17 cellular contexts compared by ENCODE assay signal in the genomic region with DNA sequence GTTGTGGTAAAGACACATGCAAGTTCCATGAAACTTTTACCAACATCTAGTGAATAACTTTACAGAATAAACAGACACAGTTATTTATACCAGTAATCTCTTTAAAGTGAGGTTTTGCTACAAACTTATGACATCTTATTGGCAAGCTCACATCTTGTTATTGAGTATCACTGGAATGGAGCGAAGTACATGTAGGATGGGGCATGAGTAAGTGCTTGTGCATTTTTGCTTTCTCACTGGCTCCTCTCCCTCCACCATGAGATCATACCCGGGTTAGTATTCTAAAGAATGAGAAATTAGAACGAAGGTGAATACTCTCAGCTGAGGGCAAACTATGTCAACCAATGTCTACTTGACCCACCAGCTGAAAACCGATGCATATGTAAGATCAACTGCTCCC.
"Had no signal": no experiment of that assay in that cellular context is flagged by ENCODE, and none has a peak within 500 bp of the region (broad histone marks: within the 10 kb centered on the region; RNA-seq: fewer than 3 reads in every experiment).

No MANE protein-coding gene starts in this region.

- DNase-seq: activated CD4-positive, alpha-beta memory T cell treated with anti-CD3 and anti-CD28 coated beads for 36 hours; activated CD4-positive, CD25-positive, alpha-beta regulatory T cell treated with anti-CD3 and anti-CD28 coated beads, Interleukin-2, amount 50 U/mL, for 72 hours; activated effector memory CD4-positive, alpha-beta T cell treated with anti-CD3 and anti-CD28 coated beads, Interleukin-2, amount 50 U/mL, for 16 hours; activated T-cell treated with anti-CD3 and anti-CD28 coated beads, Interleukin-2, amount 50 U/mL, for 4 hours; anterior cingulate cortex; left lung; mesenchymal stem cell; occipital lobe; sigmoid colon; stimulated activated CD4-positive, alpha-beta T cell treated with anti-CD3 and anti-CD28 coated beads, Interleukin-4, amount 100 ng/mL, for 24 hours; T-helper 9 cell; upper lobe of right lung had no signal

- FAIRE-seq: colon, islet of Langerhans had no signal

- H3K36me3 Mint-ChIP-seq: activated CD4-positive, alpha-beta memory T cell treated with anti-CD3 and anti-CD28 coated beads for 36 hours had no signal

- H3K27me3 Mint-ChIP-seq: activated CD4-positive, alpha-beta memory T cell treated with anti-CD3 and anti-CD28 coated beads for 36 hours; natural killer cell treated with Interleukin-12 subunit alpha and Interleukin-12 subunit beta and Interleukin-15 and Interleukin-18, amount 100 ng/mL, for 72 hours; stimulated activated naive CD8-positive, alpha-beta T cell treated with anti-CD3 and anti-CD28 coated beads, Interleukin-15, Interleukin-2, amounts not matched to agents 100 ng/mL and 50 ng/mL, for 24 hours had no signal

- H3K36me3 ChIP-seq: left lung, sigmoid colon, upper lobe of right lung had no signal

- H3K27me3 ChIP-seq: left lung, sigmoid colon, upper lobe of right lung had no signal

- H3K9me3 ChIP-seq: sigmoid colon, upper lobe of right lung had no signal

- ATAC-seq: activated naive CD4-positive, alpha-beta T cell treated with anti-CD3 and anti-CD28 coated beads, Interleukin-2, amount 50 U/mL, for 72 hours; activated T-cell treated with anti-CD3 and anti-CD28 coated beads, Interleukin-2, amount 50 U/mL, for 4 hours; left lung; natural killer cell treated with Interleukin-12 subunit alpha and Interleukin-12 subunit beta and Interleukin-15 and Interleukin-18, amount 100 ng/mL, for 72 hours; upper lobe of right lung had no signal

- H3K4me1 ChIP-seq: left lung, sigmoid colon, upper lobe of right lung had no signal

- H3K27ac ChIP-seq: left lung, sigmoid colon, upper lobe of right lung had no signal

- H3K27ac Mint-ChIP-seq: activated CD4-positive, alpha-beta memory T cell treated with anti-CD3 and anti-CD28 coated beads for 36 hours; activated naive CD4-positive, alpha-beta T cell treated with anti-CD3 and anti-CD28 coated beads, Interleukin-2, amount 50 U/mL, for 72 hours; natural killer cell treated with Interleukin-12 subunit alpha and Interleukin-12 subunit beta and Interleukin-15 and Interleukin-18, amount 100 ng/mL, for 72 hours; stimulated activated naive CD8-positive, alpha-beta T cell treated with anti-CD3 and anti-CD28 coated beads, Interleukin-15, Interleukin-2, amounts not matched to agents 100 ng/mL and 50 ng/mL, for 24 hours had no signal

- H3K4me3 ChIP-seq: left lung, sigmoid colon, upper lobe of right lung had no signal

- H3K4me3 Mint-ChIP-seq: activated CD4-positive, alpha-beta memory T cell treated with anti-CD3 and anti-CD28 coated beads for 36 hours; activated T-cell treated with anti-CD3 and anti-CD28 coated beads, Interleukin-2, amount 50 U/mL, for 4 hours; natural killer cell treated with Interleukin-12 subunit alpha and Interleukin-12 subunit beta and Interleukin-15 and Interleukin-18, amount 100 ng/mL, for 72 hours; stimulated activated naive CD8-positive, alpha-beta T cell treated with anti-CD3 and anti-CD28 coated beads, Interleukin-15, Interleukin-2, amounts not matched to agents 100 ng/mL and 50 ng/mL, for 24 hours had no signal
